In genomic region chr4:82223715-82224114, GRCh38 we compare ENCODE assay signal across 7 cellular contexts.
DNase-seq lines count a peak whose midpoint lies in the region; ATAC-seq lines count a peak whose summit lies in the region.

No MANE protein-coding gene starts in this region.

- no peak overlapping the region for H3K27ac Mint-ChIP-seq in activated CD8-positive, alpha-beta T cell treated with anti-CD3 and anti-CD28 coated beads, Interleukin-2, amount 10 ng/mL, durations not matched to agents 7 days and 5 days
- peak overlapping the region in 5 of 10 donors; percentile 12 to 78 (median 39) for H3K27ac Mint-ChIP-seq in naive thymus-derived CD8-positive, alpha-beta T cell

- CTCF ChIA-PET in activated CD8-positive, alpha-beta T cell treated with anti-CD3 and anti-CD28 coated beads, Interleukin-2, amount 10 ng/mL, durations not matched to agents 7 days and 5 days (lab: Charles Lee) = interaction anchor here (1.1 kb wide), 1 partner anchor 45 kb away, joined by 3 read pairs; no protein-coding TSS in a partner anchor

- ATAC-seq in GM18868 (IDR thresholded peaks at IDR 0.05; ENCODE audit: unreplicated experiment) = peak; percentile 85
- peak; percentile 53 for ATAC-seq in HG03520 (IDR thresholded peaks at IDR 0.05; ENCODE audit: unreplicated experiment)
- ATAC-seq in activated CD8-positive, alpha-beta T cell treated with anti-CD3 and anti-CD28 coated beads, Interleukin-2, amount 10 ng/mL, durations not matched to agents 7 days and 5 days = peak; percentile 36
- ATAC-seq in naive thymus-derived CD8-positive, alpha-beta T cell = peak; percentile 92 to 99
- no peak for ATAC-seq in GM18517 (IDR thresholded peaks at IDR 0.05; ENCODE audit: unreplicated experiment)

- DNase-seq in activated CD8-positive, alpha-beta T cell treated with anti-CD3 and anti-CD28 coated beads, Interleukin-2, amount 10 ng/mL, durations not matched to agents 7 days and 5 days = peak; percentile 42
- peak in 8 of 10 donors; percentile 8 to 52 (median 31) for DNase-seq in naive thymus-derived CD8-positive, alpha-beta T cell
- DNase-seq in NCI-H2107 (lab: John Stamatoyannopoulos, UW) (no peak), retina (no peak)

- H3K9me3 Mint-ChIP-seq in activated CD8-positive, alpha-beta T cell treated with anti-CD3 and anti-CD28 coated beads, Interleukin-2, amount 10 ng/mL, durations not matched to agents 7 days and 5 days (ENCODE audit: insufficient read depth) = no peaks in the 10 kb centered on the region
- peaks cover 0 to 4% (median 0%) of the 10 kb centered on the region in 9 donors for H3K9me3 Mint-ChIP-seq in naive thymus-derived CD8-positive, alpha-beta T cell

- no peaks in the 10 kb centered on the region for H3K27me3 Mint-ChIP-seq in activated CD8-positive, alpha-beta T cell treated with anti-CD3 and anti-CD28 coated beads, Interleukin-2, amount 10 ng/mL, durations not matched to agents 7 days and 5 days (ENCODE audit: low read depth)
- H3K27me3 Mint-ChIP-seq in naive thymus-derived CD8-positive, alpha-beta T cell = no peaks in the 10 kb centered on the region

- POLR2A ChIA-PET in activated CD8-positive, alpha-beta T cell treated with anti-CD3 and anti-CD28 coated beads, Interleukin-2, amount 10 ng/mL, durations not matched to agents 7 days and 5 days (lab: Charles Lee) = no interaction called here
- POLR2A ChIA-PET in naive thymus-derived CD8-positive, alpha-beta T cell (lab: Charles Lee) = interaction anchor here (1.0 kb wide), 1 partner anchor 11 kb away, joined by 4 read pairs; no protein-coding TSS in a partner anchor

- no peak overlapping the region for H3K4me3 Mint-ChIP-seq in activated CD8-positive, alpha-beta T cell treated with anti-CD3 and anti-CD28 coated beads, Interleukin-2, amount 10 ng/mL, durations not matched to agents 7 days and 5 days
- H3K4me3 Mint-ChIP-seq in naive thymus-derived CD8-positive, alpha-beta T cell = peak overlapping the region; percentile 15 to 81 (median 54)

- H3K36me3 Mint-ChIP-seq in activated CD8-positive, alpha-beta T cell treated with anti-CD3 and anti-CD28 coated beads, Interleukin-2, amount 10 ng/mL, durations not matched to agents 7 days and 5 days (ENCODE audit: low read depth) = no peaks in the 10 kb centered on the region
- no peaks in the 10 kb centered on the region for H3K36me3 Mint-ChIP-seq in naive thymus-derived CD8-positive, alpha-beta T cell

- peaks cover 6% of the 10 kb centered on the region for H3K4me1 Mint-ChIP-seq in activated CD8-positive, alpha-beta T cell treated with anti-CD3 and anti-CD28 coated beads, Interleukin-2, amount 10 ng/mL, durations not matched to agents 7 days and 5 days (ENCODE audit: low read depth)
- H3K4me1 Mint-ChIP-seq in naive thymus-derived CD8-positive, alpha-beta T cell = peaks cover 6 to 25% (median 16%) of the 10 kb centered on the region in 4 donors

Comparison
In these comparisons a context has a peak if more than half of its experiments do, and no peak if none do; other contexts are left out.
1. DNase-seq: peak in activated CD8-positive, alpha-beta T cell treated with anti-CD3 and anti-CD28 coated beads, Interleukin-2, amount 10 ng/mL, durations not matched to agents 7 days and 5 days (single experiment) and naive thymus-derived CD8-positive, alpha-beta T cell (8 of 10); none in NCI-H2107 (single experiment) and retina (single experiment).